Comparison of ENCODE assay signal across 10 cellular contexts in genomic region chr14:69768873-69769272, GRCh38. TPM values are rescaled to one million over a fixed set of nuclear protein-coding genes. Genes with fewer than 3 reads are reported as not detected.
DNase-seq lines count a peak whose midpoint lies in the region; ATAC-seq, FAIRE-seq and TF ChIP-seq lines count a peak whose summit lies in the region.
"Had no signal": no experiment of that assay in that cellular context is flagged by ENCODE, and none has a peak within 500 bp of the region (broad histone marks: within the 10 kb centered on the region; RNA-seq: fewer than 3 reads in every experiment).

No MANE protein-coding gene starts in this region.

- H3K9me3 ChIP-seq in ascending aorta (no peaks in the 10 kb centered on the region), HepG2 (ENCODE audit: low read length) (no peaks in the 10 kb centered on the region), thoracic aorta (no peaks in the 10 kb centered on the region)

- intact Hi-C loops in activated naive CD4-positive, alpha-beta T cell treated with anti-CD3 and anti-CD28 coated beads for 36 hours (cut with micrococcal nuclease) = loop anchor here (5.0 kb wide), 2 partner anchors 792 to 888 kb away; partner anchors contain the start of gene ACTN1
- intact Hi-C loops in ascending aorta (cut with DNase I) = loop anchor here (5.0 kb wide), 3 partner anchors 372 to 1952 kb away; partner anchors contain the start of genes ERH, PCNX1, RAD51B and SLC39A9
- intact Hi-C loops in HepG2 (cut with micrococcal nuclease; ENCODE audit: unreplicated experiment) = no loop called here

- H3K4me3 ChIP-seq in ascending aorta (peak overlapping the region; percentile 91 to 99), HepG2 (replicated peaks in 1 of 3; ENCODE audit: insufficient read depth in 1 of 3, low read depth in 2 of 3, low read length in 3 of 3) (peak overlapping the region; percentile 96 to 99 (median 99)), thoracic aorta (peak overlapping the region; percentile 100)

- TF ChIP-seq CTCF in ascending aorta (IDR thresholded peaks at IDR 0.05) (no peak), HepG2 (CRISPR knock-in tag; IDR thresholded peaks at IDR 0.05) (no peak), thoracic aorta (IDR thresholded peaks at IDR 0.05) (no peak)

- peaks cover 74% of the 10 kb centered on the region for H3K4me1 Mint-ChIP-seq in activated naive CD4-positive, alpha-beta T cell treated with anti-CD3 and anti-CD28 coated beads for 36 hours (ENCODE audit: low read depth)

- H3K36me3 ChIP-seq in ascending aorta = peaks cover 50 to 58% of the 10 kb centered on the region in 2 donors
- H3K36me3 ChIP-seq in HepG2 (replicated peaks in 1 of 2; ENCODE audit: control insufficient read depth in 1 of 2, insufficient read depth in 2 of 2, low read length in 2 of 2) = peaks cover 18 to 51% of the 10 kb centered on the region in 2 experiments
- peaks cover 47% of the 10 kb centered on the region for H3K36me3 ChIP-seq in thoracic aorta

- no TSS peak for BruUV-seq in HepG2 (replicated peaks; lab: Mats Ljungman, UMichigan)

- H3K4me2 ChIP-seq in HepG2 (ENCODE audit: low read depth, low read length) = peak overlapping the region; percentile 93

- H3K27ac Mint-ChIP-seq in activated naive CD4-positive, alpha-beta T cell treated with anti-CD3 and anti-CD28 coated beads for 36 hours = peak overlapping the region; percentile 100

- TF ChIP-seq POLR2A in HepG2 (IDR thresholded peaks at IDR 0.05; ENCODE audit: insufficient read depth in 1 of 2, low read depth in 2 of 2, low read length in 2 of 2) = 0 out of 4 replicates have a peak, but pooled peaks of 1 of the 2 experiments have one; percentile 34

- no peaks in the 10 kb centered on the region for H3K27me3 Mint-ChIP-seq in activated naive CD4-positive, alpha-beta T cell treated with anti-CD3 and anti-CD28 coated beads for 36 hours (ENCODE audit: low read depth)

- H3K9ac ChIP-seq in HepG2 (ENCODE audit: insufficient read depth, low read depth, low read length) = peak overlapping the region; percentile 100

- H2AFZ ChIP-seq in HepG2 (ENCODE audit: low read length) = no peak overlapping the region

- in situ Hi-C loops in HepG2 (cut with HindIII; ENCODE audit: extremely low pct_ligation_motif_present, low pct_unique_long_range_greater_than_20kb) = no loop called here

- H3K36me3 Mint-ChIP-seq in activated naive CD4-positive, alpha-beta T cell treated with anti-CD3 and anti-CD28 coated beads for 36 hours (ENCODE audit: low read depth) = peaks cover 68% of the 10 kb centered on the region

- CTCF ChIA-PET in activated naive CD4-positive, alpha-beta T cell treated with anti-CD3 and anti-CD28 coated beads for 36 hours (lab: Charles Lee) = no interaction called here
- CTCF ChIA-PET in HepG2 (lab: Yijun Ruan, JAX; ENCODE audit: low intra/inter-chr PET ratio, low total read pairs) = no interaction called here

- POLR2A ChIA-PET in HepG2 (lab: Yijun Ruan, JAX) = interaction anchor here (3.1 kb wide), 1 partner anchor 28 kb away, joined by 17 read pairs; the partner anchor contains the start of gene SLC10A1

- peaks cover 40% of the 10 kb centered on the region for H3K79me2 ChIP-seq in HepG2 (ENCODE audit: insufficient read depth, low read length)

- FAIRE-seq in HepG2 (lab: Jason Lieb, UNC) = no peak

- peak overlapping the region; percentile 97 for H3K4me3 Mint-ChIP-seq in activated naive CD4-positive, alpha-beta T cell treated with anti-CD3 and anti-CD28 coated beads for 36 hours

- TF ChIP-seq EP300 in HepG2 (IDR thresholded peaks at IDR 0.05; ENCODE audit: low read depth in 2 of 2, low read length in 2 of 2) (no peak), HepG2 (CRISPR knock-in tag; IDR thresholded peaks at IDR 0.05; ENCODE audit: borderline replicate concordance) (no peak)

- TF ChIP-seq RAD21 in HepG2 (CRISPR knock-in tag; IDR thresholded peaks at IDR 0.05) = no peak

- 74% methylated on average over 8 of the region's 8 CpGs for WGBS in HepG2 (ENCODE audit: low lambda C conversion rate)

- H4K20me1 ChIP-seq in HepG2 (ENCODE audit: insufficient read depth, low read length) = peaks cover 34% of the 10 kb centered on the region

- H3K27ac ChIP-seq in ascending aorta (no peak overlapping the region), HepG2 (ENCODE audit: extremely low read length, insufficient read depth, low read length) (peak overlapping the region; percentile 99), thoracic aorta (no peak overlapping the region)

- no peak for ATAC-seq in HepG2
- no peak for ATAC-seq in thoracic aorta (ENCODE audit: insufficient number of reproducible peaks, low FRiP score, low read depth)

- H3K27me3 ChIP-seq in ascending aorta = no peaks in the 10 kb centered on the region
- H3K27me3 ChIP-seq in HepG2 (ENCODE audit: control insufficient read depth in 1 of 2, insufficient read depth in 2 of 2, low read length in 2 of 2) = no peaks in the 10 kb centered on the region; a peak in 1 of 5 replicates
- H3K27me3 ChIP-seq in thoracic aorta (replicated peaks; ENCODE audit: insufficient read depth) = no peaks in the 10 kb centered on the region

- peaks cover 19 to 41% of the 10 kb centered on the region in 2 donors for H3K4me1 ChIP-seq in ascending aorta
- peaks cover 62% of the 10 kb centered on the region for H3K4me1 ChIP-seq in HepG2 (ENCODE audit: insufficient read depth, low read length)
- peaks cover 29 to 50% of the 10 kb centered on the region in 2 donors for H3K4me1 ChIP-seq in thoracic aorta (ENCODE audit: control insufficient read depth in 1 of 2, low read depth in 2 of 2)

- no peak for DNase-seq in activated naive CD4-positive, alpha-beta T cell treated with anti-CD3 and anti-CD28 coated beads for 36 hours
- no peak for DNase-seq in activated naive CD4-positive, alpha-beta T cell (lab: John Stamatoyannopoulos, UW)
- no peak for DNase-seq in ascending aorta (ENCODE audit: low spot score in 2 of 2)
- no peak for DNase-seq in HepG2 (ENCODE audit: low spot score)
- no peak for DNase-seq in thoracic aorta (ENCODE audit: low spot score)
- DNase-seq in NCI-H748 treated with DMSO at 0.1 percent for 48 hours (lab: John Stamatoyannopoulos, UW) = no peak
- DNase-seq in COLO668 (lab: John Stamatoyannopoulos, UW; ENCODE audit: unreplicated experiment) = no peak
- DNase-seq in epidermal melanocyte (ENCODE audit: insufficient read length, low spot score) = no peak
- DNase-seq: HCEC 1CT had no signal

- H3K9me3 Mint-ChIP-seq in activated naive CD4-positive, alpha-beta T cell treated with anti-CD3 and anti-CD28 coated beads for 36 hours = peaks cover 9% of the 10 kb centered on the region

RNA-seq across cellular contexts. Expression of gene SRSF5, which starts 1.9 kb away (rescaled TPM):
- 100 to 1,000 TPM; 296 to 297 TPM for total RNA-seq in activated naive CD4-positive, alpha-beta T cell treated with anti-CD3 and anti-CD28 coated beads for 36 hours
- total RNA-seq in ascending aorta (113 TPM), HepG2 (2016; rRNA removed; fragmentation: Illumina TruSeq; extraction: Trizol) (277 and 333 TPM in 2 replicates), thoracic aorta (100 to 1,000 TPM; 264 to 365 TPM)
- 66.7 and 68.4 TPM in 2 replicates for total RNA-seq in HepG2 (2016; cell fraction: cytosol; rRNA removed; fragmentation: Illumina TruSeq; extraction: Trizol; ENCODE audit: low read depth)
- 277 and 309 TPM in 2 replicates for total RNA-seq in HepG2 (2016; cell fraction: insoluble cytoplasmic fraction; rRNA removed; fragmentation: Illumina TruSeq; extraction: Trizol)
- 68.2 and 70.5 TPM in 2 replicates for total RNA-seq in HepG2 (2016; cell fraction: membrane; rRNA removed; fragmentation: Illumina TruSeq; extraction: Trizol)
- 278 and 311 TPM in 2 replicates for total RNA-seq in HepG2 (2016; cell fraction: nucleus; rRNA removed; fragmentation: Illumina TruSeq; extraction: Trizol)
- polyA plus RNA-seq in HepG2 (2011; rRNA removed) = 189 and 218 TPM in 2 replicates
- 169 and 242 TPM in 2 replicates for polyA plus RNA-seq in HepG2 (2011; cell fraction: cytosol; rRNA removed)
- polyA plus RNA-seq in HepG2 (2011; cell fraction: nucleus; rRNA removed) = 586 and 686 TPM in 2 replicates
- polyA plus RNA-seq in HepG2 (2012) = 376 and 529 TPM in 2 replicates
- polyA plus RNA-seq in HepG2 (2016; cell fraction: cytosol; fragmentation: Illumina TruSeq; extraction: Trizol; ENCODE audit: low read depth) = 22.7 and 25.6 TPM in 2 replicates
- polyA plus RNA-seq in HepG2 (2016; cell fraction: insoluble cytoplasmic fraction; fragmentation: Illumina TruSeq; extraction: Trizol; ENCODE audit: low read depth) = 415 and 444 TPM in 2 replicates
- polyA plus RNA-seq in HepG2 (2016; cell fraction: membrane; fragmentation: Illumina TruSeq; extraction: Trizol; ENCODE audit: low read depth) = 45.5 and 47.3 TPM in 2 replicates
- polyA plus RNA-seq in HepG2 (2016; cell fraction: nucleus; fragmentation: Illumina TruSeq; extraction: Trizol; ENCODE audit: insufficient read depth, low read depth) = 410 and 415 TPM in 2 replicates
- polyA minus RNA-seq in HepG2 (2011; rRNA and poly(A)+ RNA removed; ENCODE audit: low replicate concordance) = 99.8 and 128 TPM in 2 replicates
- polyA minus RNA-seq in HepG2 (2011; cell fraction: cytosol; rRNA and poly(A)+ RNA removed) = 61.5 and 65.7 TPM in 2 replicates
- 704 and 755 TPM in 2 replicates for polyA minus RNA-seq in HepG2 (2011; cell fraction: nucleus; rRNA and poly(A)+ RNA removed)

RNA-seq across cellular contexts. Expression of gene SLC10A1, which starts 28.2 kb away (rescaled TPM):
- total RNA-seq in activated naive CD4-positive, alpha-beta T cell treated with anti-CD3 and anti-CD28 coated beads for 36 hours = not detected
- total RNA-seq in ascending aorta (not detected), HepG2 (2016; rRNA removed; fragmentation: Illumina TruSeq; extraction: Trizol) (not detected in 2 replicates), thoracic aorta (not detected)
- not detected in 2 replicates for total RNA-seq in HepG2 (2016; cell fraction: cytosol; rRNA removed; fragmentation: Illumina TruSeq; extraction: Trizol; ENCODE audit: low read depth)
- total RNA-seq in HepG2 (2016; cell fraction: insoluble cytoplasmic fraction; rRNA removed; fragmentation: Illumina TruSeq; extraction: Trizol) = not detected in 2 replicates
- total RNA-seq in HepG2 (2016; cell fraction: membrane; rRNA removed; fragmentation: Illumina TruSeq; extraction: Trizol) = not detected in 2 replicates
- not detected in 2 replicates for total RNA-seq in HepG2 (2016; cell fraction: nucleus; rRNA removed; fragmentation: Illumina TruSeq; extraction: Trizol)
- polyA plus RNA-seq in HepG2 (2011; rRNA removed) = 0.17 and 0.18 TPM in 2 replicates
- polyA plus RNA-seq in HepG2 (2011; cell fraction: cytosol; rRNA removed) = 0.09 and 0.22 TPM in 2 replicates
- 0.16 TPM in 1 of 2 replicates, not detected in the other for polyA plus RNA-seq in HepG2 (2011; cell fraction: nucleus; rRNA removed)
- polyA plus RNA-seq in HepG2 (2012) = 0.12 and 0.30 TPM in 2 replicates
- polyA plus RNA-seq in HepG2 (2016; cell fraction: cytosol; fragmentation: Illumina TruSeq; extraction: Trizol; ENCODE audit: low read depth) = not detected in 2 replicates
- not detected in 2 replicates for polyA plus RNA-seq in HepG2 (2016; cell fraction: insoluble cytoplasmic fraction; fragmentation: Illumina TruSeq; extraction: Trizol; ENCODE audit: low read depth)
- not detected in 2 replicates for polyA plus RNA-seq in HepG2 (2016; cell fraction: membrane; fragmentation: Illumina TruSeq; extraction: Trizol; ENCODE audit: low read depth)
- not detected in 2 replicates for polyA plus RNA-seq in HepG2 (2016; cell fraction: nucleus; fragmentation: Illumina TruSeq; extraction: Trizol; ENCODE audit: insufficient read depth, low read depth)
- not detected in 2 replicates for polyA minus RNA-seq in HepG2 (2011; rRNA and poly(A)+ RNA removed; ENCODE audit: low replicate concordance)
- polyA minus RNA-seq in HepG2 (2011; cell fraction: cytosol; rRNA and poly(A)+ RNA removed) = not detected in 2 replicates
- polyA minus RNA-seq in HepG2 (2011; cell fraction: nucleus; rRNA and poly(A)+ RNA removed) = not detected in 2 replicates
- total RNA-seq: urinary bladder had no signal
